In genomic region chr11:134332189-134332631, GRCh38 we compare ENCODE assay signal across 1 cellular context.
TF ChIP-seq lines count a peak whose summit lies in the region.

No MANE protein-coding gene starts in this region.

TF ChIP-seq in H1, 55 proteins besides CTCF, POLR2A, EP300 and RAD21:
- TF ChIP-seq SIN3A (conservative IDR thresholded peaks at IDR 0.05 in 1 of 2, IDR thresholded peaks at IDR 0.05 in 1 of 2; ENCODE audit: low read depth in 1 of 2, low read length in 2 of 2) (peak in 1 of 2 experiments; percentile 36; a peak in 1 of 4 replicates), JUN (IDR thresholded peaks at IDR 0.05; ENCODE audit: low read depth, low read length) (no peak), KDM4A (IDR thresholded peaks at IDR 0.05; ENCODE audit: low read depth, low read length, severe bottlenecking) (peak; percentile 95), SP1 (IDR thresholded peaks at IDR 0.05; ENCODE audit: low read depth, low read length) (no peak), ZNF274 (IDR thresholded peaks at IDR 0.05; ENCODE audit: borderline replicate concordance, extremely low read depth, low read length) (no peak), ASH2L (IDR thresholded peaks at IDR 0.05; ENCODE audit: low read length) (peak; percentile 52), HDAC6 (IDR thresholded peaks at IDR 0.05; ENCODE audit: low read depth, low read length) (no peak), MAX (IDR thresholded peaks at IDR 0.05) (no peak), CREB1 (IDR thresholded peaks at IDR 0.05) (no peak), RFX5 (IDR thresholded peaks at IDR 0.05; ENCODE audit: borderline replicate concordance, low read depth, low read length) (no peak), CBX5 (IDR thresholded peaks at IDR 0.05; ENCODE audit: low read depth, low read length) (no peak), NANOG (IDR thresholded peaks at IDR 0.05; ENCODE audit: insufficient read depth, low read depth, low read length, poor library complexity, severe bottlenecking) (no peak), ATF2 (IDR thresholded peaks at IDR 0.05; ENCODE audit: low read length) (no peak), TEAD4 (IDR thresholded peaks at IDR 0.05; ENCODE audit: low read depth, low read length) (no peak), PHF8 (conservative IDR thresholded peaks at IDR 0.05; ENCODE audit: low read depth, low read length) (no peak), RXRA (IDR thresholded peaks at IDR 0.05; ENCODE audit: insufficient read depth, low read depth, low read length) (no peak), SIX5 (IDR thresholded peaks at IDR 0.05; ENCODE audit: low read depth, low read length) (no peak), EGR1 (IDR thresholded peaks at IDR 0.05; ENCODE audit: borderline replicate concordance, low read depth, low read length) (no peak), JUND (IDR thresholded peaks at IDR 0.05; ENCODE audit: low read length) (no peak), USF2 (IDR thresholded peaks at IDR 0.05; ENCODE audit: low read length) (no peak), CBX8 (IDR thresholded peaks at IDR 0.05; ENCODE audit: borderline replicate concordance, low read depth, low read length) (no peak), POLR2AphosphoS5 (IDR thresholded peaks at IDR 0.05; ENCODE audit: low read depth, low read length) (no peak), BACH1 (IDR thresholded peaks at IDR 0.05; ENCODE audit: low read length) (no peak), RBBP5 (IDR thresholded peaks at IDR 0.05; ENCODE audit: borderline replicate concordance, low read depth, low read length) (no peak), MAFK (IDR thresholded peaks at IDR 0.05; ENCODE audit: low read depth, low read length) (no peak), EZH2 (IDR thresholded peaks at IDR 0.05; ENCODE audit: low read depth, low read length, severe bottlenecking) (no peak), GTF2F1 (IDR thresholded peaks at IDR 0.05; ENCODE audit: borderline replicate concordance, low read depth, low read length) (no peak), TAF1 (IDR thresholded peaks at IDR 0.05; ENCODE audit: low read depth, low read length) (no peak), SAP30 (IDR thresholded peaks at IDR 0.05; ENCODE audit: insufficient read depth, insufficient replicate concordance, low read length) (no peak), SUZ12 (IDR thresholded peaks at IDR 0.05; ENCODE audit: low read length) (no peak), KDM1A (IDR thresholded peaks at IDR 0.05; ENCODE audit: borderline replicate concordance, low read length) (no peak), TBP (IDR thresholded peaks at IDR 0.05; ENCODE audit: low read depth, low read length) (no peak), CEBPB (IDR thresholded peaks at IDR 0.05; ENCODE audit: low read depth, low read length) (no peak)
- TF ChIP-seq, protein P1, sequence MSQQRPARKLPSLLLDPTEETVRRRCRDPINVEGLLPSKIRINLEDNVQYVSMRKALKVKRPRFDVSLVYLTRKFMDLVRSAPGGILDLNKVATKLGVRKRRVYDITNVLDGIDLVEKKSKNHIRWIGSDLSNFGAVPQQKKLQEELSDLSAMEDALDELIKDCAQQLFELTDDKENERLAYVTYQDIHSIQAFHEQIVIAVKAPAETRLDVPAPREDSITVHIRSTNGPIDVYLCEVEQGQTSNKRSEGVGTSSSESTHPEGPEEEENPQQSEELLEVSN (IDR thresholded peaks at IDR 0.05), result peak; percentile 16; the same call in 1 of the 2 replicates
- TF ChIP-seq, protein P2, sequence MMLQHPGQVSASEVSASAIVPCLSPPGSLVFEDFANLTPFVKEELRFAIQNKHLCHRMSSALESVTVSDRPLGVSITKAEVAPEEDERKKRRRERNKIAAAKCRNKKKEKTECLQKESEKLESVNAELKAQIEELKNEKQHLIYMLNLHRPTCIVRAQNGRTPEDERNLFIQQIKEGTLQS (IDR thresholded peaks at IDR 0.05; ENCODE audit: insufficient read depth, low read depth, low read length), result no peak
